ENCODE assay signal across 8 cellular contexts in genomic region chr12:106903241-106903950, GRCh38. TPM values are rescaled to one million over a fixed set of nuclear protein-coding genes. Genes with fewer than 3 reads are reported as not detected.
DNase-seq lines count a peak whose midpoint lies in the region; ATAC-seq and TF ChIP-seq lines count a peak whose summit lies in the region.

No MANE protein-coding gene starts in this region.

- H3K4me1 Mint-ChIP-seq in chondrocyte (ENCODE audit: low read depth), result peaks cover 9% of the 10 kb centered on the region

- no peak overlapping the region for H3K27ac ChIP-seq in BLaER1
- H3K27ac ChIP-seq in left lung, result no peak overlapping the region

- H3K4me3 ChIP-seq in BLaER1 (no peak overlapping the region), left lung (peak overlapping the region in 1 of 2 donors; percentile 22)

- peaks cover 2% of the 10 kb centered on the region for H3K27me3 Mint-ChIP-seq in chondrocyte (ENCODE audit: low read depth)

- no peaks in the 10 kb centered on the region for H3K36me3 Mint-ChIP-seq in chondrocyte (ENCODE audit: low read depth)

- no peaks in the 10 kb centered on the region for H4K20me1 ChIP-seq in BLaER1

- H3K27me3 ChIP-seq in BLaER1, result no peaks in the 10 kb centered on the region
- H3K27me3 ChIP-seq in left lung, result peaks cover 7 to 100% of the 10 kb centered on the region in 2 donors

- DNase-seq in M059J (ENCODE audit: low read depth) (peak; percentile 69), chondrocyte (ENCODE audit: low spot score) (no peak), left lung (peak; percentile 76 to 93), Kasumi-1 (lab: John Stamatoyannopoulos, UW) (no peak)
- DNase-seq in activated CD4-positive, alpha-beta T cell treated with anti-CD3 and anti-CD28 coated beads for 4 hours, result peak; percentile 66 to 80
- DNase-seq in stimulated activated CD4-positive, alpha-beta T cell treated with anti-CD3 and anti-CD28 coated beads, Interleukin-4, amount 100 ng/mL, for 1 hour, result peak; percentile 79

- TF ChIP-seq CTCF in chondrocyte (IDR thresholded peaks at IDR 0.05) (no peak), left lung (IDR thresholded peaks at IDR 0.05) (no peak)

- H3K9ac ChIP-seq in BLaER1, result no peak overlapping the region

- no peaks in the 10 kb centered on the region for H3K9me3 ChIP-seq in BLaER1
- no peaks in the 10 kb centered on the region for H3K9me3 ChIP-seq in left lung

- H3K9me3 Mint-ChIP-seq in chondrocyte (ENCODE audit: low read depth), result peaks cover 5% of the 10 kb centered on the region

- H3K27ac Mint-ChIP-seq in chondrocyte (ENCODE audit: unreplicated experiment), result no peak overlapping the region

- peak; percentile 72 for ATAC-seq in GM21515 (IDR thresholded peaks at IDR 0.05; ENCODE audit: unreplicated experiment)
- peak; percentile 100 for ATAC-seq in left lung

- peak overlapping the region; percentile 75 for H3K4me3 Mint-ChIP-seq in chondrocyte (ENCODE audit: unreplicated experiment)

- H3K36me3 ChIP-seq in BLaER1, result no peaks in the 10 kb centered on the region
- no peaks in the 10 kb centered on the region for H3K36me3 ChIP-seq in left lung

- H3K4me1 ChIP-seq in BLaER1, result peaks cover 11% of the 10 kb centered on the region
- H3K4me1 ChIP-seq in left lung, result peaks cover 0 to 10% of the 10 kb centered on the region in 2 donors

- peak overlapping the region; percentile 42 for H3K4me2 ChIP-seq in BLaER1

- intact Hi-C loops in left lung (cut with DNase I), result no loop called here

RNA-seq across cellular contexts. Expression of gene TMEM263, which starts 52.3 kb away (rescaled TPM):
- total RNA-seq in M059J (2014; rRNA removed; shearing (Covaris generic)), result 106 and 117 TPM in 2 replicates
- total RNA-seq in chondrocyte (135 to 172 TPM (median 139 TPM) in 3 replicates), left lung (10 to 100 TPM; 42.7 to 59.3 TPM)

Comparison
In these comparisons a context has a peak if more than half of its experiments do, and no peak if none do; other contexts are left out.
1. DNase-seq: peak in M059J (single experiment), activated CD4-positive, alpha-beta T cell treated with anti-CD3 and anti-CD28 coated beads for 4 hours (2 of 2), left lung (2 of 2) and stimulated activated CD4-positive, alpha-beta T cell treated with anti-CD3 and anti-CD28 coated beads, Interleukin-4, amount 100 ng/mL, for 1 hour (single experiment); none in chondrocyte (single experiment) and Kasumi-1 (0 of 2).